In the genomic region with DNA sequence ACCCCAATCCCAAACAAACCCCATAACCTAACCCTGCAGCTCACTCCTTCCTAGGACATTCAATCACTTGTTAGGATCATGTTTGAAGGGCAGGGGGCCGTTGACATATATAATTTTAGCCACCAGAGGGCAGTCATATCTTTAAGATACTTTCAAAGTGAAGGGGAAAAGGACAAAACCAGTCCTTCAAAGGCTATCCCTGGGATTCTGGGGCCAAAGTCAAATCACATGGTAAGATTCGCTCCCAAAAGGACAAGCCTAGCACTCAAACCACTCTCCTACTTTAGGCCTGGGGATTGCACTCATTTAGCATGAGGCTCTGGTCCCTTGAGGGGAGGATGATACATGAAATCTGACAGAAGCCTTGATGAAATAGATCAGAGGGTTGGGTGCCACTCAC, we compare ENCODE assay signal across 8 cellular contexts.
DNase-seq lines count a peak whose midpoint lies in the region; ATAC-seq and TF ChIP-seq lines count a peak whose summit lies in the region.

No MANE protein-coding gene starts in this region.

- no peaks in the 10 kb centered on the region for H4K20me1 ChIP-seq in OCI-LY1 (ENCODE audit: insufficient read depth, low read length)

- H3K4me1 ChIP-seq in OCI-LY1 (ENCODE audit: insufficient read depth, low read length, severe bottlenecking): no peaks in the 10 kb centered on the region

- H3K27me3 ChIP-seq in OCI-LY1 (ENCODE audit: insufficient read depth, low read length): 0 out of 2 replicates have a peak, but pooled peaks cover 4% of the 10 kb centered on the region

- H3F3A ChIP-seq in OCI-LY1 (ENCODE audit: insufficient read depth, low read length): no peaks in the 10 kb centered on the region

- no peak overlapping the region for H3K4me2 ChIP-seq in OCI-LY1 (ENCODE audit: low read length)

- H3K9me2 ChIP-seq in OCI-LY1 (ENCODE audit: low read depth, low read length): no peaks in the 10 kb centered on the region

- no peaks in the 10 kb centered on the region for H3K79me2 ChIP-seq in OCI-LY1 (ENCODE audit: insufficient read depth, low read length)

- DNase-seq in DMS53 treated with DMSO at 0.1 percent for 48 hours (lab: John Stamatoyannopoulos, UW; ENCODE audit: unreplicated experiment): peak; percentile 74
- DNase-seq in HUDEP-2 (lab: John Stamatoyannopoulos, UW; ENCODE audit: unreplicated experiment in 76 of 76): peak in 56 of 76 experiments; percentile 8 to 83 (median 50)
- DNase-seq in activated gamma-delta T cell treated with anti-CD3 and anti-CD28 coated beads, Interleukin-2, amount 50 U/mL, for 16 hours (ENCODE audit: low read depth): peak; percentile 27
- peak; percentile 46 for DNase-seq in globus pallidus (ENCODE audit: low spot score)
- DNase-seq in pons (ENCODE audit: low spot score): peak; percentile 60
- DNase-seq in GM19240 (ENCODE audit: insufficient read length, low spot score): no peak

- H3K27ac ChIP-seq in OCI-LY1 (ENCODE audit: low read depth, low read length, poor library complexity, severe bottlenecking): no peak overlapping the region

- H3K4me3 ChIP-seq in OCI-LY1 (ENCODE audit: low read depth, low read length, poor library complexity, severe bottlenecking): no peak overlapping the region

- no peak for ATAC-seq in HG03097 (IDR thresholded peaks at IDR 0.05; ENCODE audit: low FRiP score, unreplicated experiment)

- H3K36me3 ChIP-seq in OCI-LY1 (ENCODE audit: insufficient read depth, low read length): no peaks in the 10 kb centered on the region

- no peak overlapping the region for H3K9ac ChIP-seq in OCI-LY1 (ENCODE audit: low read length)

- no peak overlapping the region for H2AFZ ChIP-seq in OCI-LY1 (ENCODE audit: low read length)

- peak; percentile 86 for TF ChIP-seq CTCF in OCI-LY1 (IDR thresholded peaks at IDR 0.05; ENCODE audit: low read length)

- no peaks in the 10 kb centered on the region for H3K9me3 ChIP-seq in OCI-LY1 (ENCODE audit: low read length)
